ENCODE assay signal across 25 cellular contexts in the genomic region with DNA sequence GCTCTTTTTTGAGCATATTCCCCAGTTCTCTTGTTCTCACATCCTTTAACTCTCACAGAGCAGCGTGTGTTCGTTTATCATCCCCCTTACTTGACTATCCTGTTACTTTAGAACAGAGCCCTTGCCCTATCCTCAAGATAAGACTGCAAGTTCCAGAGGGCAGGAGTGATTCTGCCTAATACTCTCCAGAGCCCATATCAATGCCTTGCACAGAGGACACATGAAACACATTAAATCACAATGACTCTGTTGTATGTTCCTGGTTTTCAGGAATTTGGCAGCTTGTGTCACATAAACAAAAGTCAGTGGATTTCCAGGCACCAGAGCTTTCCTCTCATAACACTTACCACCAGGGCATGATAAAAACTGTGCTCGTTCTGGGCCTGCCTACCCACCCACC.
"Had no signal": no experiment of that assay in that cellular context is flagged by ENCODE, and none has a peak within 500 bp of the region (broad histone marks: within the 10 kb centered on the region; RNA-seq: fewer than 3 reads in every experiment).

No MANE protein-coding gene starts in this region.

- H3K27me3 ChIP-seq: left lung, neural progenitor cell, neutrophil, right atrium auricular region, sigmoid colon, spleen, suprapubic skin, tibial artery, upper lobe of right lung had no signal

- H3K27ac ChIP-seq: left lung, lower lobe of right lung, neural progenitor cell, neutrophil, parathyroid adenoma, right atrium auricular region, sigmoid colon, spleen, suprapubic skin, thoracic aorta, tibial artery, upper lobe of right lung had no signal

- H3K9me3 ChIP-seq: left lung, lower lobe of right lung, neutrophil, right atrium auricular region, sigmoid colon, spleen, suprapubic skin, thoracic aorta, tibial artery, upper lobe of right lung had no signal

- H3K36me3 ChIP-seq: left lung, lower lobe of right lung, neural progenitor cell, neutrophil, right atrium auricular region, sigmoid colon, suprapubic skin, thoracic aorta, tibial artery, upper lobe of right lung had no signal

- H3K79me2 ChIP-seq: parathyroid adenoma had no signal

- H3K4me3 ChIP-seq: left lung, lower lobe of right lung, neural progenitor cell, right atrium auricular region, sigmoid colon, spleen, suprapubic skin, thoracic aorta, tibial artery, upper lobe of right lung had no signal

- H3K4me1 ChIP-seq: lower lobe of right lung, neural progenitor cell, parathyroid adenoma, suprapubic skin, upper lobe of right lung had no signal

- H2AFZ ChIP-seq: neural progenitor cell, parathyroid adenoma had no signal

- H3K9ac ChIP-seq: neural progenitor cell, parathyroid adenoma had no signal

- DNase-seq: hippocampal formation; kidney glomerular epithelial cell; left colon; left lung; lower lobe of right lung; mammary epithelial cell; mesenchymal stem cell; naive B cell; natural killer cell; nephron progenitor cell; occipital lobe; sigmoid colon; small intestine; spleen; stimulated activated CD4-positive, alpha-beta T cell treated with anti-CD3 and anti-CD28 coated beads, Interleukin-4, amount 100 ng/mL, for 24 hours; stimulated activated naive CD4-positive, alpha-beta T cell; tibial artery; trophoblast cell; upper lobe of right lung had no signal

- H3K4me2 ChIP-seq: neural progenitor cell had no signal
